Comparison of ENCODE assay signal across 25 cellular contexts in genomic region chr4:48131736-48132135, GRCh38. TPM values are rescaled to one million over a fixed set of nuclear protein-coding genes. Genes with fewer than 3 reads are reported as not detected.
DNase-seq lines count a peak whose midpoint lies in the region; ATAC-seq and FAIRE-seq lines count a peak whose summit lies in the region.
"Had no signal": no experiment of that assay in that cellular context is flagged by ENCODE, and none has a peak within 500 bp of the region (broad histone marks: within the 10 kb centered on the region; RNA-seq: fewer than 3 reads in every experiment).

No MANE protein-coding gene starts in this region.

- no peak for ATAC-seq in T-helper 17 cell
- ATAC-seq in central memory CD8-positive, alpha-beta T cell (replicated peaks; ENCODE audit: extremely low read depth, poor library complexity, severe bottlenecking) = no peak
- ATAC-seq in stimulated activated naive CD8-positive, alpha-beta T cell treated with anti-CD3 and anti-CD28 coated beads, Interleukin-15, amount 100 ng/mL, for 72 hours = no peak
- no peak for ATAC-seq in left lobe of liver
- ATAC-seq in HG02885 (IDR thresholded peaks at IDR 0.05; ENCODE audit: poor library complexity, unreplicated experiment) = no peak
- ATAC-seq: esophagus mucosa had no signal

- intact Hi-C loops in activated naive CD4-positive, alpha-beta T cell treated with anti-CD3 and anti-CD28 coated beads for 36 hours (cut with micrococcal nuclease) = loop anchor here (10.0 kb wide), 1 partner anchor 647 kb away; the partner anchor contains the start of gene ATP10D

- no peaks in the 10 kb centered on the region for H3K9me3 Mint-ChIP-seq in activated naive CD4-positive, alpha-beta T cell treated with anti-CD3 and anti-CD28 coated beads for 36 hours
- no peaks in the 10 kb centered on the region for H3K9me3 Mint-ChIP-seq in central memory CD8-positive, alpha-beta T cell
- no peaks in the 10 kb centered on the region for H3K9me3 Mint-ChIP-seq in stimulated activated naive CD8-positive, alpha-beta T cell treated with anti-CD3 and anti-CD28 coated beads, Interleukin-15, amount 100 ng/mL, for 72 hours
- H3K9me3 Mint-ChIP-seq: IgD-negative memory B cell had no signal

- H3K27ac Mint-ChIP-seq in activated naive CD4-positive, alpha-beta T cell treated with anti-CD3 and anti-CD28 coated beads for 36 hours = peak overlapping the region; percentile 99
- no peak overlapping the region for H3K27ac Mint-ChIP-seq in T-helper 17 cell
- peak overlapping the region; percentile 41 for H3K27ac Mint-ChIP-seq in central memory CD8-positive, alpha-beta T cell (ENCODE audit: low read depth)
- H3K27ac Mint-ChIP-seq in stimulated activated naive CD8-positive, alpha-beta T cell treated with anti-CD3 and anti-CD28 coated beads, Interleukin-15, amount 100 ng/mL, for 72 hours = peak overlapping the region; percentile 97 to 99
- H3K27ac Mint-ChIP-seq: IgD-negative memory B cell, nephron progenitor cell had no signal

- no peaks in the 10 kb centered on the region for H3K9me3 ChIP-seq in T-helper 17 cell (ENCODE audit: control insufficient read depth, low read length, poor library complexity, severe bottlenecking)
- H3K9me3 ChIP-seq: prostate gland, transverse colon had no signal

- CTCF ChIA-PET in activated naive CD4-positive, alpha-beta T cell treated with anti-CD3 and anti-CD28 coated beads for 36 hours (lab: Charles Lee) = interaction anchor here (0.6 to 10.6 kb wide), 12 partner anchors 7 to 351 kb away, joined by 3 to 162 read pairs (median 4); no protein-coding TSS in a partner anchor

- DNase-seq in activated naive CD4-positive, alpha-beta T cell treated with anti-CD3 and anti-CD28 coated beads for 36 hours = no peak
- DNase-seq in activated naive CD4-positive, alpha-beta T cell treated with anti-CD3 and anti-CD28 coated beads, Interleukin-2, amount 50 U/mL, for 16 hours = no peak
- no peak for DNase-seq in T-helper 17 cell
- DNase-seq in central memory CD8-positive, alpha-beta T cell (ENCODE audit: low spot score in 2 of 2) = no peak
- no peak for DNase-seq in stimulated activated naive CD8-positive, alpha-beta T cell treated with anti-CD3 and anti-CD28 coated beads, Interleukin-15, amount 100 ng/mL, for 72 hours
- no peak for DNase-seq in left lobe of liver (ENCODE audit: low spot score)
- DNase-seq in HTR-8/SVneo (ENCODE audit: insufficient read length, low spot score) = no peak
- DNase-seq: activated gamma-delta T cell treated with Interleukin-2 at 50 U/mL for 16 hours; DMS79 treated with DMSO at 0.1 percent for 48 hours; GM23248; kidney glomerular epithelial cell; mesendoderm; NCI-H1436; NCI-H748 treated with DMSO at 0.1 percent for 48 hours; nephron progenitor cell; SHP77 treated with DMSO at 0.1 percent for 48 hours; stimulated activated CD4-positive, alpha-beta T cell treated with anti-CD3 and anti-CD28 coated beads, Interleukin-2, amount 100 ng/mL, for 24 hours; stimulated activated naive CD4-positive, alpha-beta T cell treated with Interleukin-2 at 50 U/mL for 16 hours; transverse colon had no signal

- H3K4me1 Mint-ChIP-seq in activated naive CD4-positive, alpha-beta T cell treated with anti-CD3 and anti-CD28 coated beads for 36 hours (ENCODE audit: low read depth) = peaks cover 69% of the 10 kb centered on the region
- peaks cover 67% of the 10 kb centered on the region for H3K4me1 Mint-ChIP-seq in T-helper 17 cell
- peaks cover 44% of the 10 kb centered on the region for H3K4me1 Mint-ChIP-seq in central memory CD8-positive, alpha-beta T cell
- peaks cover 63% of the 10 kb centered on the region for H3K4me1 Mint-ChIP-seq in stimulated activated naive CD8-positive, alpha-beta T cell treated with anti-CD3 and anti-CD28 coated beads, Interleukin-15, amount 100 ng/mL, for 72 hours

- no peaks in the 10 kb centered on the region for H3K27me3 Mint-ChIP-seq in activated naive CD4-positive, alpha-beta T cell treated with anti-CD3 and anti-CD28 coated beads for 36 hours (ENCODE audit: low read depth)
- no peaks in the 10 kb centered on the region for H3K27me3 Mint-ChIP-seq in T-helper 17 cell
- no peaks in the 10 kb centered on the region for H3K27me3 Mint-ChIP-seq in central memory CD8-positive, alpha-beta T cell
- no peaks in the 10 kb centered on the region for H3K27me3 Mint-ChIP-seq in stimulated activated naive CD8-positive, alpha-beta T cell treated with anti-CD3 and anti-CD28 coated beads, Interleukin-15, amount 100 ng/mL, for 72 hours
- H3K27me3 Mint-ChIP-seq: IgD-negative memory B cell had no signal

- FAIRE-seq in HTR-8/SVneo (lab: Jason Lieb, UNC) = no peak
- FAIRE-seq: GM12892 had no signal

- peak overlapping the region; percentile 79 for H3K4me3 Mint-ChIP-seq in activated naive CD4-positive, alpha-beta T cell treated with anti-CD3 and anti-CD28 coated beads for 36 hours
- H3K4me3 Mint-ChIP-seq in T-helper 17 cell = peak overlapping the region; percentile 91
- peak overlapping the region; percentile 78 for H3K4me3 Mint-ChIP-seq in central memory CD8-positive, alpha-beta T cell
- peak overlapping the region; percentile 79 to 97 for H3K4me3 Mint-ChIP-seq in stimulated activated naive CD8-positive, alpha-beta T cell treated with anti-CD3 and anti-CD28 coated beads, Interleukin-15, amount 100 ng/mL, for 72 hours
- H3K4me3 Mint-ChIP-seq: nephron progenitor cell had no signal

- H3K36me3 Mint-ChIP-seq in activated naive CD4-positive, alpha-beta T cell treated with anti-CD3 and anti-CD28 coated beads for 36 hours (ENCODE audit: low read depth) = peaks cover 31% of the 10 kb centered on the region
- no peaks in the 10 kb centered on the region for H3K36me3 Mint-ChIP-seq in T-helper 17 cell (ENCODE audit: low read depth)
- H3K36me3 Mint-ChIP-seq in central memory CD8-positive, alpha-beta T cell (ENCODE audit: insufficient read depth) = peaks cover 8% of the 10 kb centered on the region

RNA-seq across cellular contexts. Expression of gene TXK, which starts 2.3 kb away (rescaled TPM):
- total RNA-seq in activated naive CD4-positive, alpha-beta T cell treated with anti-CD3 and anti-CD28 coated beads for 36 hours = 10 to 100 TPM; 24.4 to 28.6 TPM
- total RNA-seq in T-helper 17 cell (10 to 100 TPM; 52.4 to 53.2 TPM), left lobe of liver (1.1 TPM)
- total RNA-seq: GM23248, MCF 10A had no signal

Comparison
In these comparisons a context has a peak if more than half of its experiments do, and no peak if none do; other contexts are left out.
1. RNA of gene TXK, which starts 2.3 kb away (total RNA-seq): 52.4 to 53.2 TPM in T-helper 17 cell and 24.4 to 28.6 TPM in activated naive CD4-positive, alpha-beta T cell treated with anti-CD3 and anti-CD28 coated beads for 36 hours; 1.1 TPM in left lobe of liver (single experiment); every median in the first group is over 10 times any median in the second.
2. Peak in every context shown above with its lines, with median percentiles within 50 percentile points of each other: H3K4me3 Mint-ChIP-seq.